12 cellular contexts compared by ENCODE assay signal in genomic region chr3:41224120-41224806, GRCh38. TPM values are rescaled to one million over a fixed set of nuclear protein-coding genes. Genes with fewer than 3 reads are reported as not detected.
DNase-seq lines count a peak whose midpoint lies in the region; ATAC-seq and TF ChIP-seq lines count a peak whose summit lies in the region.
"Had no signal": no experiment of that assay in that cellular context is flagged by ENCODE, and none has a peak within 500 bp of the region (broad histone marks: within the 10 kb centered on the region; RNA-seq: fewer than 3 reads in every experiment).

No MANE protein-coding gene starts in this region.

- no peak overlapping the region for H2AFZ ChIP-seq in PC-3 (ENCODE audit: low read length)
- H2AFZ ChIP-seq: parathyroid adenoma had no signal

- no peak overlapping the region for H3K27ac ChIP-seq in PC-3 (ENCODE audit: low read length)
- H3K27ac ChIP-seq: parathyroid adenoma had no signal

- H4K20me1 ChIP-seq in PC-3 (ENCODE audit: low read length) = peaks cover 48% of the 10 kb centered on the region

- H3K4me1 Mint-ChIP-seq in endothelial cell (ENCODE audit: unreplicated experiment) = peaks cover 45% of the 10 kb centered on the region
- peaks cover 29% of the 10 kb centered on the region for H3K4me1 Mint-ChIP-seq in activated CD4-positive, alpha-beta memory T cell treated with anti-CD3 and anti-CD28 coated beads, Interleukin-2, amount 10 ng/mL, durations not matched to agents 7 days and 5 days

- CTCF ChIA-PET in PC-3 (lab: Charles Lee) = no interaction called here
- CTCF ChIA-PET in activated CD4-positive, alpha-beta memory T cell treated with anti-CD3 and anti-CD28 coated beads, Interleukin-2, amount 10 ng/mL, durations not matched to agents 7 days and 5 days (lab: Charles Lee) = no interaction called here

- H3K4me3 Mint-ChIP-seq in endothelial cell (ENCODE audit: unreplicated experiment) = peak overlapping the region; percentile 39
- no peak overlapping the region for H3K4me3 Mint-ChIP-seq in activated CD4-positive, alpha-beta memory T cell treated with anti-CD3 and anti-CD28 coated beads, Interleukin-2, amount 10 ng/mL, durations not matched to agents 7 days and 5 days
- H3K4me3 Mint-ChIP-seq: CD8-positive, alpha-beta memory T cell had no signal

- no peaks in the 10 kb centered on the region for H3K4me1 ChIP-seq in PC-3 (ENCODE audit: insufficient read depth, low read length)

- no peaks in the 10 kb centered on the region for H3K9me3 ChIP-seq in PC-3 (ENCODE audit: low read length)

- H3K4me3 ChIP-seq in AG09309 (ENCODE audit: control insufficient read depth, low read depth, low read length) = no peak overlapping the region
- H3K4me3 ChIP-seq in PC-3 (ENCODE audit: low read length) = no peak overlapping the region

- H3K9me2 ChIP-seq in PC-3 (replicated peaks; ENCODE audit: low read length) = no peaks in the 10 kb centered on the region

- peaks cover 85% of the 10 kb centered on the region for H3K79me2 ChIP-seq in PC-3 (ENCODE audit: low read length)

- no peak overlapping the region for H3K9ac ChIP-seq in PC-3 (ENCODE audit: low read length)
- H3K9ac ChIP-seq: parathyroid adenoma had no signal

- no peak for ATAC-seq in PC-3

- peaks cover 46% of the 10 kb centered on the region for H3K36me3 ChIP-seq in PC-3 (ENCODE audit: low read depth, low read length)

- DNase-seq in AG09309 (ENCODE audit: low read depth) (peak; percentile 76), PC-3 (peak; percentile 44), endothelial cell (ENCODE audit: low spot score) (no peak), lung microvascular endothelial cell (ENCODE audit: low read depth in 2 of 2) (peak; percentile 47 to 76), DMS153 (lab: John Stamatoyannopoulos, UW) (no peak), DMS153 treated with DMSO at 0.1 percent for 48 hours (lab: John Stamatoyannopoulos, UW; ENCODE audit: unreplicated experiment) (no peak), midbrain (lab: John Stamatoyannopoulos, UW) (no peak)
- no peak for DNase-seq in activated CD4-positive, alpha-beta memory T cell treated with anti-CD3 and anti-CD28 coated beads, Interleukin-2, amount 10 ng/mL, durations not matched to agents 7 days and 5 days
- DNase-seq: activated CD4-positive, alpha-beta T cell treated with anti-CD3 and anti-CD28 coated beads for 1 hour; CD8-positive, alpha-beta memory T cell; NCI-H146 had no signal

- no peak for TF ChIP-seq CTCF in AG09309 (IDR thresholded peaks at IDR 0.05; ENCODE audit: control insufficient read depth, insufficient read depth, low read depth, low read length, missing control alignments)
- no peak for TF ChIP-seq CTCF in PC-3 (conservative IDR thresholded peaks at IDR 0.05; ENCODE audit: low read depth, low read length)
- TF ChIP-seq CTCF in endothelial cell (IDR thresholded peaks at IDR 0.05; ENCODE audit: unreplicated experiment) = no peak

- H3K4me2 ChIP-seq in PC-3 (ENCODE audit: low read length) = no peak overlapping the region

- no peaks in the 10 kb centered on the region for H3K27me3 Mint-ChIP-seq in endothelial cell (ENCODE audit: unreplicated experiment)
- no peaks in the 10 kb centered on the region for H3K27me3 Mint-ChIP-seq in activated CD4-positive, alpha-beta memory T cell treated with anti-CD3 and anti-CD28 coated beads, Interleukin-2, amount 10 ng/mL, durations not matched to agents 7 days and 5 days
- H3K27me3 Mint-ChIP-seq: CD8-positive, alpha-beta memory T cell had no signal

- POLR2A ChIA-PET in PC-3 (lab: Charles Lee; ENCODE audit: unreplicated experiment) = no interaction called here
- POLR2A ChIA-PET in activated CD4-positive, alpha-beta memory T cell treated with anti-CD3 and anti-CD28 coated beads, Interleukin-2, amount 10 ng/mL, durations not matched to agents 7 days and 5 days (lab: Charles Lee) = interaction anchor here (2.9 kb wide), 1 partner anchor 24 kb away, joined by 20 read pairs; the partner anchor contains the start of gene CTNNB1

- H3K9me3 Mint-ChIP-seq in endothelial cell (ENCODE audit: unreplicated experiment) = no peaks in the 10 kb centered on the region
- no peaks in the 10 kb centered on the region for H3K9me3 Mint-ChIP-seq in activated CD4-positive, alpha-beta memory T cell treated with anti-CD3 and anti-CD28 coated beads, Interleukin-2, amount 10 ng/mL, durations not matched to agents 7 days and 5 days
- H3K9me3 Mint-ChIP-seq: CD8-positive, alpha-beta memory T cell had no signal

- H3K36me3 Mint-ChIP-seq in endothelial cell (ENCODE audit: low read depth, unreplicated experiment) = peaks cover 38% of the 10 kb centered on the region
- H3K36me3 Mint-ChIP-seq in activated CD4-positive, alpha-beta memory T cell treated with anti-CD3 and anti-CD28 coated beads, Interleukin-2, amount 10 ng/mL, durations not matched to agents 7 days and 5 days (ENCODE audit: low read depth) = peaks cover 58% of the 10 kb centered on the region

- H3K27ac Mint-ChIP-seq in endothelial cell (ENCODE audit: unreplicated experiment) = no peak overlapping the region
- no peak overlapping the region for H3K27ac Mint-ChIP-seq in activated CD4-positive, alpha-beta memory T cell treated with anti-CD3 and anti-CD28 coated beads, Interleukin-2, amount 10 ng/mL, durations not matched to agents 7 days and 5 days

- intact Hi-C loops in PC-3 (cut with micrococcal nuclease) = no loop called here

- no peaks in the 10 kb centered on the region for H3F3A ChIP-seq in PC-3 (ENCODE audit: low read length, unreplicated experiment)

- H3K27me3 ChIP-seq in PC-3 (ENCODE audit: low read length) = no peaks in the 10 kb centered on the region

- BruUV-seq in PC-3 (replicated peaks; lab: Mats Ljungman, UMichigan) = no TSS peak

RNA-seq across cellular contexts. Expression of gene CTNNB1, which starts 25.0 kb away (rescaled TPM):
- total RNA-seq in PC-3 (2014; rRNA removed) = 460 and 474 TPM in 2 replicates
- 1,051 TPM for total RNA-seq in endothelial cell (ENCODE audit: unreplicated experiment)
- total RNA-seq in lung microvascular endothelial cell = 2,001 and 2,268 TPM in 2 replicates
- total RNA-seq in activated CD4-positive, alpha-beta memory T cell treated with anti-CD3 and anti-CD28 coated beads, Interleukin-2, amount 10 ng/mL, durations not matched to agents 7 days and 5 days = 100 to 1,000 TPM; 134 to 151 TPM

Comparison
In these comparisons a context has a peak if more than half of its experiments do, and no peak if none do; other contexts are left out.
1. DNase-seq: peak in AG09309 (single experiment), PC-3 (single experiment) and lung microvascular endothelial cell (2 of 2); none in endothelial cell (single experiment), DMS153 (single experiment), DMS153 treated with DMSO at 0.1 percent for 48 hours (single experiment), activated CD4-positive, alpha-beta memory T cell treated with anti-CD3 and anti-CD28 coated beads, Interleukin-2, amount 10 ng/mL, durations not matched to agents 7 days and 5 days (single experiment) and midbrain (single experiment).